Comparison of ENCODE assay signal across 3 cellular contexts in genomic region chr1:65363484-65363883, GRCh38.
A peak's percentile ranks its signal among the peaks of the same experiment; 100 is the strongest.
TF ChIP-seq lines count a peak whose summit lies in the region.

No MANE protein-coding gene starts in this region.

TF ChIP-seq in GM23338, 12 proteins besides CTCF, POLR2A, EP300 and RAD21:
- TF ChIP-seq ZNF462 (CRISPR knock-in tag; IDR thresholded peaks at IDR 0.05) (no peak), STAT1 (IDR thresholded peaks at IDR 0.05; ENCODE audit: unreplicated experiment) (no peak)

TF ChIP-seq in WTC11, 78 proteins besides CTCF, POLR2A, EP300 and RAD21 (continued from another document):
- TF ChIP-seq PRDM15 (CRISPR knock-in tag; IDR thresholded peaks at IDR 0.05), result 0 out of 2 replicates have a peak, but pooled peaks have one; percentile 11
TF ChIP-seq in WTC11: peak in this region for 1.

TF ChIP-seq in SK-N-SH treated with all-trans-retinoic acid at 6 μM for 48 hours, 23 proteins besides CTCF, POLR2A, EP300 and RAD21 (continued from another document):
- TF ChIP-seq CREB5 (CRISPR knock-in tag; IDR thresholded peaks at IDR 0.05; ENCODE audit: low read depth) (no peak), ESRRG (CRISPR knock-in tag; IDR thresholded peaks at IDR 0.05) (no peak), ARNTL (CRISPR knock-in tag; IDR thresholded peaks at IDR 0.05; ENCODE audit: borderline replicate concordance, low read depth) (no peak), ZFP3 (CRISPR knock-in tag; IDR thresholded peaks at IDR 0.05) (no peak), ZNF565 (CRISPR knock-in tag; conservative IDR thresholded peaks at IDR 0.05; ENCODE audit: low read depth) (no peak), SNAI2 (CRISPR knock-in tag; IDR thresholded peaks at IDR 0.05) (no peak), RARB (CRISPR knock-in tag; IDR thresholded peaks at IDR 0.05) (no peak)
